In the genomic region with DNA sequence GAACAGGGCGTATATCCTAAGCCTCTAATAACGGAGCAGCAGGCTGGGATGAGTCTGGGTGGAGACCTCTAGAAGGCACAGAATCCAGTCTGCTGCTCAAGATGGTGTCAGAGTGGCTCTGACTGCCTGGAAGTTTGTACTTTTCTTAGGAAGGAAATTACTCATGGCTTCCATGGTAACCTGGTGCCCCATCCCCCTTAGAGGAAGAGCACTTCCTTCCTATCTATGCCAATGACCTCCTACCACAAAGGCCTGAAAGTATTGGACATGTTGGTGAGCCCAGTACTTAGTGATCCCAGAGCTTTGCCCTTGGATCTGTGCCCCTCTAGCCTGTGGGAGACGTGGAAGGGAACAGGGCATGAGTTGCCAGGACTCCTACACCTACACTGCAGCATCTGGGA, we compare ENCODE assay signal across 11 cellular contexts. TPM values are rescaled to one million over a fixed set of nuclear protein-coding genes. Genes with fewer than 3 reads are reported as not detected.
DNase-seq lines count a peak whose midpoint lies in the region; ATAC-seq and TF ChIP-seq lines count a peak whose summit lies in the region.
"Had no signal": no experiment of that assay in that cellular context is flagged by ENCODE, and none has a peak within 500 bp of the region (broad histone marks: within the 10 kb centered on the region; RNA-seq: fewer than 3 reads in every experiment).

No MANE protein-coding gene starts in this region.

- no peaks in the 10 kb centered on the region for H3K9me3 Mint-ChIP-seq in activated naive CD4-positive, alpha-beta T cell treated with anti-CD3 and anti-CD28 coated beads for 36 hours

- no peak for ATAC-seq in thoracic aorta (ENCODE audit: insufficient number of reproducible peaks, low FRiP score, low read depth)
- ATAC-seq in GM19397 (IDR thresholded peaks at IDR 0.05; ENCODE audit: unreplicated experiment), result no peak

- no peaks in the 10 kb centered on the region for H3K4me1 ChIP-seq in thoracic aorta (ENCODE audit: control insufficient read depth in 1 of 2, low read depth in 2 of 2)

- no peak for TF ChIP-seq CTCF in foreskin fibroblast (IDR thresholded peaks at IDR 0.05; ENCODE audit: low read depth, low read length)
- no peak for TF ChIP-seq CTCF in thoracic aorta (IDR thresholded peaks at IDR 0.05)

- H3K36me3 ChIP-seq in thoracic aorta, result no peaks in the 10 kb centered on the region
- H3K36me3 ChIP-seq: adrenal gland, SJSA1 had no signal

- CTCF ChIA-PET in activated naive CD4-positive, alpha-beta T cell treated with anti-CD3 and anti-CD28 coated beads for 36 hours (lab: Charles Lee), result interaction anchor here (0.6 to 6.9 kb wide), 8 partner anchors 17 to 219 kb away, joined by 3 to 88 read pairs (median 15); no protein-coding TSS in a partner anchor

- H3K27me3 ChIP-seq in thoracic aorta (replicated peaks; ENCODE audit: insufficient read depth), result no peaks in the 10 kb centered on the region
- H3K27me3 ChIP-seq: adrenal gland, SJSA1 had no signal

- H3K36me3 Mint-ChIP-seq in activated naive CD4-positive, alpha-beta T cell treated with anti-CD3 and anti-CD28 coated beads for 36 hours (ENCODE audit: low read depth), result peaks cover 65% of the 10 kb centered on the region

- H3K27ac ChIP-seq in thoracic aorta, result no peak overlapping the region
- H3K27ac ChIP-seq: SJSA1 had no signal

- peak overlapping the region; percentile 100 for H3K27ac Mint-ChIP-seq in activated naive CD4-positive, alpha-beta T cell treated with anti-CD3 and anti-CD28 coated beads for 36 hours

- H3K4me3 ChIP-seq in foreskin fibroblast (ENCODE audit: low read depth in 1 of 2, low read length in 2 of 2) (no peak overlapping the region), thoracic aorta (peak overlapping the region; percentile 68)
- H3K4me3 ChIP-seq: adrenal gland, SJSA1 had no signal

- no peaks in the 10 kb centered on the region for H3K9me3 ChIP-seq in thoracic aorta
- H3K9me3 ChIP-seq: adrenal gland, SJSA1 had no signal

- peaks cover 68% of the 10 kb centered on the region for H3K4me1 Mint-ChIP-seq in activated naive CD4-positive, alpha-beta T cell treated with anti-CD3 and anti-CD28 coated beads for 36 hours (ENCODE audit: low read depth)

- H3K4me3 Mint-ChIP-seq in activated naive CD4-positive, alpha-beta T cell treated with anti-CD3 and anti-CD28 coated beads for 36 hours, result peak overlapping the region; percentile 99

- intact Hi-C loops in activated naive CD4-positive, alpha-beta T cell treated with anti-CD3 and anti-CD28 coated beads for 36 hours (cut with micrococcal nuclease), result loop anchor here (5.0 to 10.0 kb wide), 2 partner anchors 276 to 1431 kb away; no protein-coding TSS in a partner anchor

- H3K27me3 Mint-ChIP-seq in activated naive CD4-positive, alpha-beta T cell treated with anti-CD3 and anti-CD28 coated beads for 36 hours (ENCODE audit: low read depth), result no peaks in the 10 kb centered on the region

- DNase-seq in activated naive CD4-positive, alpha-beta T cell treated with anti-CD3 and anti-CD28 coated beads for 36 hours, result peak; percentile 66
- DNase-seq in activated naive CD4-positive, alpha-beta T cell (lab: John Stamatoyannopoulos, UW), result no peak
- peak; percentile 53 to 65 for DNase-seq in activated CD4-positive, alpha-beta T cell treated with anti-CD3 and anti-CD28 coated beads, Interleukin-2, amount 50 U/mL, for 48 hours
- DNase-seq in foreskin fibroblast, result peak; percentile 50 to 61
- DNase-seq in thoracic aorta (ENCODE audit: low spot score), result no peak
- DNase-seq in NCI-H1694 treated with DMSO at 0.1 percent for 48 hours (lab: John Stamatoyannopoulos, UW), result no peak
- DNase-seq in NCI-H510A treated with DMSO at 0.1 percent for 48 hours (lab: John Stamatoyannopoulos, UW), result no peak
- DNase-seq: MM.1S had no signal

RNA-seq across cellular contexts. Expression of gene BATF, which starts 1.5 kb away (rescaled TPM):
- 100 to 1,000 TPM; 178 to 179 TPM for total RNA-seq in activated naive CD4-positive, alpha-beta T cell treated with anti-CD3 and anti-CD28 coated beads for 36 hours
- 1 to 10 TPM; 3.7 to 9.5 TPM for total RNA-seq in thoracic aorta
- total RNA-seq: SJSA1 had no signal

RNA-seq across cellular contexts. Expression of gene FLVCR2, which starts 54.6 kb away (rescaled TPM):
- total RNA-seq in activated naive CD4-positive, alpha-beta T cell treated with anti-CD3 and anti-CD28 coated beads for 36 hours, result 10 to 100 TPM in 1 of 2 experiments, 1 to 10 TPM in 1; 5.8 to 10.4 TPM
- 1 to 10 TPM; 6.2 to 8.3 TPM for total RNA-seq in thoracic aorta

Comparison
In these comparisons a context has a peak if more than half of its experiments do, and no peak if none do; other contexts are left out.
1. DNase-seq: peak in activated naive CD4-positive, alpha-beta T cell treated with anti-CD3 and anti-CD28 coated beads for 36 hours (single experiment), activated CD4-positive, alpha-beta T cell treated with anti-CD3 and anti-CD28 coated beads, Interleukin-2, amount 50 U/mL, for 48 hours (2 of 2) and foreskin fibroblast (2 of 2); none in activated naive CD4-positive, alpha-beta T cell (0 of 4), thoracic aorta (single experiment), NCI-H1694 treated with DMSO at 0.1 percent for 48 hours (single experiment) and NCI-H510A treated with DMSO at 0.1 percent for 48 hours (single experiment).
2. RNA of gene BATF, which starts 1.5 kb away (total RNA-seq): 178 to 179 TPM in activated naive CD4-positive, alpha-beta T cell treated with anti-CD3 and anti-CD28 coated beads for 36 hours; 3.7 to 9.5 TPM in thoracic aorta; every median in the first group is over 10 times any median in the second.